32 cellular contexts compared by ENCODE assay signal in the genomic region with DNA sequence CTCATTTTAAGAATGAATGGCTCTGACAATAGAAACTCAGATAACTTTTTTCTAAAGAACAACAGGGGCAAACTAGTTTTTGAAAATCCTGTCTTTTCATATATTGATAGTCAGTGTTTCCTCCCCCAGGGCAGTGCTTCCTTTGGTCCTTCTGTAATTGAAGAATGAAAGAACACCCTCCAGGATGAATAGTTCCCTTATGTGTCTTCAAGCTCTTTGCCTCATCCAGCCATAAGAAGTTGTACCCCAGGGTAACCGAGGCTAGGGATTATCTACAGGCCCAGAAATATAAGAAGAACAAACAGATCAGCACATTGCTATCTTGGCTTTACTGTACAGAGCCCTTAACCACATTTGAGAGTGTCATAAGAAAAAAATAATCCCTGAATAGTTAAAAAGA. TPM values are rescaled to one million over a fixed set of nuclear protein-coding genes. Genes with fewer than 3 reads are reported as not detected.
"Had no signal": no experiment of that assay in that cellular context is flagged by ENCODE, and none has a peak within 500 bp of the region (broad histone marks: within the 10 kb centered on the region; RNA-seq: fewer than 3 reads in every experiment).

No MANE protein-coding gene starts in this region.

- H3K36me3 Mint-ChIP-seq: activated naive CD4-positive, alpha-beta T cell treated with anti-CD3 and anti-CD28 coated beads, Interleukin-2, amount 50 U/mL, for 24 hours; activated naive CD8-positive, alpha-beta T cell treated with anti-CD3 and anti-CD28 coated beads for 36 hours; WTC11 had no signal

- H3K27ac Mint-ChIP-seq: activated CD4-positive, alpha-beta memory T cell treated with anti-CD3 and anti-CD28 coated beads, Interleukin-2, amount 10 ng/mL, durations not matched to agents 7 days and 5 days; activated CD4-positive, alpha-beta T cell treated with anti-CD3 and anti-CD28 coated beads, Interleukin-2, amount 10 ng/mL, durations not matched to agents 7 days and 5 days; activated naive CD4-positive, alpha-beta T cell treated with anti-CD3 and anti-CD28 coated beads for 36 hours; activated naive CD4-positive, alpha-beta T cell treated with anti-CD3 and anti-CD28 coated beads, Interleukin-2, amount 50 U/mL, for 24 hours; activated naive CD8-positive, alpha-beta T cell treated with anti-CD3 and anti-CD28 coated beads for 36 hours; activated naive CD8-positive, alpha-beta T cell treated with anti-CD3 and anti-CD28 coated beads, Interleukin-2, amount 50 U/mL, for 24 hours; activated T-cell treated with anti-CD3 and anti-CD28 coated beads, Interleukin-2, amount 50 U/mL, for 24 hours; activated T-cell treated with anti-CD3 and anti-CD28 coated beads, Interleukin-2, amount 50 U/mL, for 72 hours; effector memory CD8-positive, alpha-beta T cell; WTC11 had no signal

- H3K9me3 ChIP-seq: adrenal gland, body of pancreas, esophagus muscularis mucosa, gastroesophageal sphincter, heart right ventricle had no signal

- H3K4me1 ChIP-seq: adrenal gland, body of pancreas, esophagus muscularis mucosa, foreskin keratinocyte, gastroesophageal sphincter, heart right ventricle had no signal

- DNase-seq: activated CD4-positive, alpha-beta memory T cell treated with anti-CD3 and anti-CD28 coated beads, Interleukin-2, amount 10 ng/mL, durations not matched to agents 7 days and 5 days; activated CD4-positive, alpha-beta T cell treated with anti-CD3 and anti-CD28 coated beads for 1 hour; activated CD4-positive, alpha-beta T cell treated with anti-CD3 and anti-CD28 coated beads for 4 hours; activated CD4-positive, alpha-beta T cell treated with anti-CD3 and anti-CD28 coated beads, Interleukin-2, amount 10 ng/mL, durations not matched to agents 7 days and 5 days; activated CD4-positive, alpha-beta T cell treated with anti-CD3 and anti-CD28 coated beads, Interleukin-2, amount 50 U/mL, for 4 hours; activated CD8-positive, alpha-beta memory T cell treated with anti-CD3 and anti-CD28 coated beads, Interleukin-2, amount 50 U/mL, for 48 hours; activated effector memory CD4-positive, alpha-beta T cell treated with Interleukin-2 at 50 U/mL for 16 hours; activated gamma-delta T cell treated with Interleukin-2 at 50 U/mL for 16 hours; activated naive CD4-positive, alpha-beta T cell treated with anti-CD3 and anti-CD28 coated beads for 36 hours; activated naive CD8-positive, alpha-beta T cell treated with anti-CD3 and anti-CD28 coated beads for 36 hours; activated naive CD8-positive, alpha-beta T cell treated with anti-CD3 and anti-CD28 coated beads, Interleukin-2, amount 50 U/mL, for 24 hours; activated T-cell treated with anti-CD3 and anti-CD28 coated beads for 4 hours; activated T-cell treated with anti-CD3 and anti-CD28 coated beads, Interleukin-2, amount 50 U/mL, for 24 hours; activated T-cell treated with anti-CD3 and anti-CD28 coated beads, Interleukin-2, amount 50 U/mL, for 72 hours; adrenal gland; amygdala; aorta; body of pancreas; cortex of kidney; dermis blood vessel endothelial cell; effector CD4-positive, alpha-beta T cell; effector memory CD8-positive, alpha-beta T cell; erythroblast; foreskin keratinocyte; heart right ventricle had no signal

- H3K79me2 ChIP-seq: hepatocyte had no signal

- H3K36me3 ChIP-seq: adrenal gland, esophagus muscularis mucosa, gastroesophageal sphincter, heart right ventricle had no signal

- ATAC-seq: activated T-cell treated with anti-CD3 and anti-CD28 coated beads, Interleukin-2, amount 50 U/mL, for 72 hours; body of pancreas; effector memory CD8-positive, alpha-beta T cell; foreskin keratinocyte; gastroesophageal sphincter; heart right ventricle had no signal

- H3K4me1 Mint-ChIP-seq: activated CD4-positive, alpha-beta memory T cell treated with anti-CD3 and anti-CD28 coated beads, Interleukin-2, amount 10 ng/mL, durations not matched to agents 7 days and 5 days; activated CD4-positive, alpha-beta T cell treated with anti-CD3 and anti-CD28 coated beads, Interleukin-2, amount 10 ng/mL, durations not matched to agents 7 days and 5 days; activated naive CD4-positive, alpha-beta T cell treated with anti-CD3 and anti-CD28 coated beads, Interleukin-2, amount 50 U/mL, for 24 hours; activated naive CD8-positive, alpha-beta T cell treated with anti-CD3 and anti-CD28 coated beads for 36 hours; activated naive CD8-positive, alpha-beta T cell treated with anti-CD3 and anti-CD28 coated beads, Interleukin-2, amount 50 U/mL, for 24 hours had no signal

- H3K4me2 ChIP-seq: hepatocyte had no signal

- H3K9me3 Mint-ChIP-seq: activated CD4-positive, alpha-beta memory T cell treated with anti-CD3 and anti-CD28 coated beads, Interleukin-2, amount 10 ng/mL, durations not matched to agents 7 days and 5 days; activated CD4-positive, alpha-beta T cell treated with anti-CD3 and anti-CD28 coated beads, Interleukin-2, amount 10 ng/mL, durations not matched to agents 7 days and 5 days; activated naive CD4-positive, alpha-beta T cell treated with anti-CD3 and anti-CD28 coated beads for 36 hours; activated naive CD4-positive, alpha-beta T cell treated with anti-CD3 and anti-CD28 coated beads, Interleukin-2, amount 50 U/mL, for 24 hours; activated naive CD8-positive, alpha-beta T cell treated with anti-CD3 and anti-CD28 coated beads for 36 hours; activated naive CD8-positive, alpha-beta T cell treated with anti-CD3 and anti-CD28 coated beads, Interleukin-2, amount 50 U/mL, for 24 hours; activated T-cell treated with anti-CD3 and anti-CD28 coated beads, Interleukin-2, amount 50 U/mL, for 24 hours; activated T-cell treated with anti-CD3 and anti-CD28 coated beads, Interleukin-2, amount 50 U/mL, for 72 hours; effector memory CD8-positive, alpha-beta T cell; WTC11 had no signal

- H3K4me3 Mint-ChIP-seq: activated CD4-positive, alpha-beta memory T cell treated with anti-CD3 and anti-CD28 coated beads, Interleukin-2, amount 10 ng/mL, durations not matched to agents 7 days and 5 days; activated CD4-positive, alpha-beta T cell treated with anti-CD3 and anti-CD28 coated beads, Interleukin-2, amount 10 ng/mL, durations not matched to agents 7 days and 5 days; activated naive CD4-positive, alpha-beta T cell treated with anti-CD3 and anti-CD28 coated beads for 36 hours; activated naive CD4-positive, alpha-beta T cell treated with anti-CD3 and anti-CD28 coated beads, Interleukin-2, amount 50 U/mL, for 24 hours; activated naive CD8-positive, alpha-beta T cell treated with anti-CD3 and anti-CD28 coated beads for 36 hours; activated naive CD8-positive, alpha-beta T cell treated with anti-CD3 and anti-CD28 coated beads, Interleukin-2, amount 50 U/mL, for 24 hours; activated T-cell treated with anti-CD3 and anti-CD28 coated beads, Interleukin-2, amount 50 U/mL, for 24 hours; activated T-cell treated with anti-CD3 and anti-CD28 coated beads, Interleukin-2, amount 50 U/mL, for 72 hours; effector memory CD8-positive, alpha-beta T cell; WTC11 had no signal

- H3K27me3 ChIP-seq: hepatocyte had no signal

- H2AFZ ChIP-seq: hepatocyte had no signal

- H3K4me3 ChIP-seq: adrenal gland, body of pancreas, esophagus muscularis mucosa, gastroesophageal sphincter, heart right ventricle, hepatocyte had no signal

- H3K27ac ChIP-seq: adrenal gland, body of pancreas, esophagus muscularis mucosa, foreskin keratinocyte, gastroesophageal sphincter, heart right ventricle, hepatocyte had no signal

RNA-seq across cellular contexts. Expression of gene ERICH6B, which starts 12.1 kb away (rescaled TPM):
- total RNA-seq: activated CD4-positive, alpha-beta memory T cell treated with anti-CD3 and anti-CD28 coated beads, Interleukin-2, amount 10 ng/mL, durations not matched to agents 7 days and 5 days; activated CD4-positive, alpha-beta T cell treated with anti-CD3 and anti-CD28 coated beads, Interleukin-2, amount 10 ng/mL, durations not matched to agents 7 days and 5 days; activated naive CD4-positive, alpha-beta T cell treated with anti-CD3 and anti-CD28 coated beads for 36 hours; activated naive CD8-positive, alpha-beta T cell treated with anti-CD3 and anti-CD28 coated beads for 36 hours; activated T-cell treated with anti-CD3 and anti-CD28 coated beads, Interleukin-2, amount 50 U/mL, for 72 hours; adrenal gland; aorta; body of pancreas; chondrocyte; dermis blood vessel endothelial cell; esophagus muscularis mucosa; foreskin keratinocyte; gastroesophageal sphincter; glomerular endothelial cell; heart right ventricle; hepatocyte; WTC11 had no signal
- polyA plus RNA-seq: adrenal gland, aorta, foreskin keratinocyte, heart right ventricle had no signal
